In genomic region chr1:107464827-107465226, GRCh38 we compare ENCODE assay signal across 1 cellular context.
TF ChIP-seq lines count a peak whose summit lies in the region.

No MANE protein-coding gene starts in this region.

TF ChIP-seq in GM23338, 12 proteins besides CTCF, POLR2A, EP300 and RAD21 (continued from another document):
- TF ChIP-seq ETS1 (IDR thresholded peaks at IDR 0.05) (no peak), ZNF331 (CRISPR knock-in tag; IDR thresholded peaks at IDR 0.05; ENCODE audit: low read depth) (no peak)
